In the genomic region with DNA sequence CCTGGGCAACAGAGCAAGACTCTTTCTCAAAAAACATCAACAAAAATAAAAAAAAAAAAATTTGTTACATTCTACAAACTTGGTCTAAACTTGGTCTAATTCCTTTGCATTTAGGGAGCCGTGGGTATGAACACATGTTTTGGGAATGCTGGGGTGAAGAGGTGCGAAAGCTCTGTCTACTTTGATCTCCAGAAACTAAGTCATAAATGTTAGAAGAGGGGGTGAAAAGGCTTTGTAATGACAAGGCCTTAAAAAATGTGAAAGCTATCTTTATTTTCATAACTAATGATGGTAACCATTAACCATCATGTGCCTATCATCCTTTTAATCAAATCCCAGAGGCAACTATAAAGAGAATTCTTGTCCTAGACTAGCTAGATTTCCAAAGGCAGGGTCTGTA, we compare ENCODE assay signal across 20 cellular contexts.
DNase-seq lines count a peak whose midpoint lies in the region; ATAC-seq, FAIRE-seq and TF ChIP-seq lines count a peak whose summit lies in the region.
"Had no signal": no experiment of that assay in that cellular context is flagged by ENCODE, and none has a peak within 500 bp of the region (broad histone marks: within the 10 kb centered on the region; RNA-seq: fewer than 3 reads in every experiment).

No MANE protein-coding gene starts in this region.

- H3K36me3 Mint-ChIP-seq in HFFc6 (ENCODE audit: low read depth) = peaks cover 31% of the 10 kb centered on the region
- H3K36me3 Mint-ChIP-seq in mesothelial cell of epicardium = peaks cover 10% of the 10 kb centered on the region
- H3K36me3 Mint-ChIP-seq: natural killer cell treated with Interleukin-12 subunit alpha and Interleukin-12 subunit beta and Interleukin-15 and Interleukin-18, amount 100 ng/mL, for 72 hours had no signal

- H3K36me3 ChIP-seq in vagina = no peaks in the 10 kb centered on the region
- H3K36me3 ChIP-seq in ascending aorta = peaks cover 0 to 12% of the 10 kb centered on the region in 2 donors
- H3K36me3 ChIP-seq: right lobe of liver had no signal

- no peak for TF ChIP-seq POLR2A in vagina (IDR thresholded peaks at IDR 0.05)

- H3K27ac ChIP-seq in vagina = peak overlapping the region; percentile 76
- H3K27ac ChIP-seq in ascending aorta = no peak overlapping the region
- H3K27ac ChIP-seq: right lobe of liver had no signal

- H3K9me3 ChIP-seq in vagina (no peaks in the 10 kb centered on the region), ascending aorta (no peaks in the 10 kb centered on the region)
- H3K9me3 ChIP-seq: gastroesophageal sphincter, right lobe of liver had no signal

- intact Hi-C loops in vagina (cut with DNase I) (no loop called here), ascending aorta (cut with DNase I) (loop anchor here (10.0 kb wide), 1 partner anchor 230 kb away; no protein-coding TSS in a partner anchor)

- H3K4me1 ChIP-seq in vagina (peaks cover 85% of the 10 kb centered on the region), ascending aorta (peaks cover 0 to 42% of the 10 kb centered on the region in 2 donors)
- H3K4me1 ChIP-seq: right lobe of liver had no signal

- DNase-seq in HFFc6 (peak; percentile 74), mesothelial cell of epicardium (ENCODE audit: low spot score in 2 of 2, unreplicated experiment in 2 of 2) (no peak), vagina (ENCODE audit: extremely low spot score in 2 of 2) (no peak), ascending aorta (ENCODE audit: low spot score in 2 of 2) (no peak)
- DNase-seq: activated CD4-positive, alpha-beta T cell treated with anti-CD3 and anti-CD28 coated beads for 36 hours; activated naive CD4-positive, alpha-beta T cell treated with anti-CD3 and anti-CD28 coated beads, Interleukin-2, amount 50 U/mL, for 16 hours; activated T-cell treated with anti-CD3 and anti-CD28 coated beads, Interleukin-2, amount 50 U/mL, for 48 hours; CD4-positive, alpha-beta T cell; central memory CD4-positive, alpha-beta T cell; dorsolateral prefrontal cortex; GF-D8; NCI-H1092 treated with DMSO at 0.1 percent for 48 hours; NCI-H345; right lobe of liver; substantia nigra had no signal

- peak overlapping the region; percentile 48 for H3K4me3 Mint-ChIP-seq in HFFc6
- no peak overlapping the region for H3K4me3 Mint-ChIP-seq in mesothelial cell of epicardium
- H3K4me3 Mint-ChIP-seq: activated CD4-positive, alpha-beta T cell treated with anti-CD3 and anti-CD28 coated beads for 36 hours; CD4-positive, alpha-beta T cell; natural killer cell treated with Interleukin-12 subunit alpha and Interleukin-12 subunit beta and Interleukin-15 and Interleukin-18, amount 100 ng/mL, for 72 hours had no signal

- H3K9me3 Mint-ChIP-seq in HFFc6 (no peaks in the 10 kb centered on the region), mesothelial cell of epicardium (no peaks in the 10 kb centered on the region)
- H3K9me3 Mint-ChIP-seq: CD4-positive, alpha-beta T cell had no signal

- H3K4me1 Mint-ChIP-seq in HFFc6 (ENCODE audit: low read depth) (peaks cover 70% of the 10 kb centered on the region), mesothelial cell of epicardium (peaks cover 22% of the 10 kb centered on the region)
- H3K4me1 Mint-ChIP-seq: activated CD4-positive, alpha-beta T cell treated with anti-CD3 and anti-CD28 coated beads for 36 hours had no signal

- peaks cover 1% of the 10 kb centered on the region; the same call in 1 of the 2 replicates for H3K27me3 Mint-ChIP-seq in HFFc6 (ENCODE audit: insufficient read depth)
- H3K27me3 Mint-ChIP-seq in mesothelial cell of epicardium (ENCODE audit: low read depth) = no peaks in the 10 kb centered on the region

- ATAC-seq in HG03280 (IDR thresholded peaks at IDR 0.05; ENCODE audit: unreplicated experiment) (no peak), GM21528 (IDR thresholded peaks at IDR 0.05; ENCODE audit: low FRiP score, unreplicated experiment) (no peak)
- ATAC-seq: activated CD4-positive, alpha-beta T cell treated with anti-CD3 and anti-CD28 coated beads for 36 hours; gastroesophageal sphincter; natural killer cell treated with Interleukin-12 subunit alpha and Interleukin-12 subunit beta and Interleukin-15 and Interleukin-18, amount 100 ng/mL, for 72 hours; right lobe of liver had no signal

- H3K4me3 ChIP-seq in vagina (no peak overlapping the region), ascending aorta (no peak overlapping the region)
- H3K4me3 ChIP-seq: dorsolateral prefrontal cortex, gastroesophageal sphincter, right lobe of liver had no signal

- no peaks in the 10 kb centered on the region for H3K27me3 ChIP-seq in vagina
- H3K27me3 ChIP-seq in ascending aorta = no peaks in the 10 kb centered on the region
- H3K27me3 ChIP-seq: dorsolateral prefrontal cortex, gastroesophageal sphincter, right lobe of liver had no signal

- peak overlapping the region; percentile 94 for H3K27ac Mint-ChIP-seq in HFFc6
- H3K27ac Mint-ChIP-seq in mesothelial cell of epicardium = peak overlapping the region; percentile 21
- H3K27ac Mint-ChIP-seq: activated CD4-positive, alpha-beta T cell treated with anti-CD3 and anti-CD28 coated beads for 36 hours; CD4-positive, alpha-beta T cell; natural killer cell treated with Interleukin-12 subunit alpha and Interleukin-12 subunit beta and Interleukin-15 and Interleukin-18, amount 100 ng/mL, for 72 hours had no signal

- peak; percentile 72 for FAIRE-seq in endometrium (lab: Jason Lieb, UNC)

- TF ChIP-seq CTCF in HFFc6 (IDR thresholded peaks at IDR 0.05) (no peak), mesothelial cell of epicardium (IDR thresholded peaks at IDR 0.05; ENCODE audit: unreplicated experiment) (no peak), vagina (IDR thresholded peaks at IDR 0.05) (no peak), ascending aorta (IDR thresholded peaks at IDR 0.05) (no peak)
